In genomic region chr9:136093331-136093986, GRCh38 we compare ENCODE assay signal across 8 cellular contexts. TPM values are rescaled to one million over a fixed set of nuclear protein-coding genes. Genes with fewer than 3 reads are reported as not detected.
A peak's percentile ranks its signal among the peaks of the same experiment; 100 is the strongest.
DNase-seq lines count a peak whose midpoint lies in the region; ATAC-seq and TF ChIP-seq lines count a peak whose summit lies in the region.

No MANE protein-coding gene starts in this region.

- TF ChIP-seq POLR2A in HCT116 (IDR thresholded peaks at IDR 0.05; ENCODE audit: borderline replicate concordance, extremely low read depth, insufficient read depth, insufficient read length), result no peak

- peak overlapping the region; percentile 38 for H3K27ac Mint-ChIP-seq in activated CD8-positive, alpha-beta T cell treated with anti-CD3 and anti-CD28 coated beads for 36 hours

- RAD21 ChIA-PET in HCT116 (lab: Charles Lee; ENCODE audit: low non-redundant PET in 1 of 2, low total read pairs in 2 of 2, uncharacterized antibody in 2 of 2, unreplicated experiment in 2 of 2), result interaction anchor here in 1 of 2 experiments (1.5 kb wide), 1 partner anchor 24 kb away, joined by 4 read pairs; no protein-coding TSS in a partner anchor

- H3K27ac ChIP-seq in HCT116 (ENCODE audit: low read depth, low read length) (peak overlapping the region; percentile 97), left ventricle myocardium inferior (replicated peaks) (peak overlapping the region; percentile 99)

- H3K36me3 ChIP-seq in HCT116 (ENCODE audit: control insufficient read depth in 1 of 2, insufficient read depth in 2 of 2, low read length in 2 of 2) (0 out of 4 replicates have a peak, but pooled peaks cover 0 to 7% of the 10 kb centered on the region in 2 experiments), left ventricle myocardium inferior (peaks cover 5% of the 10 kb centered on the region)

- H3K9ac ChIP-seq in HCT116 (ENCODE audit: low read length), result peak overlapping the region; percentile 84

- H3K4me1 ChIP-seq in HCT116 (ENCODE audit: control insufficient read depth in 1 of 2, insufficient read depth in 2 of 2, low read length in 2 of 2), result peaks cover 34 to 54% of the 10 kb centered on the region in 2 experiments
- H3K4me1 ChIP-seq in left ventricle myocardium inferior, result peaks cover 73% of the 10 kb centered on the region

- DNase-seq in HCT116 (ENCODE audit: low read depth, low spot score), result no peak
- DNase-seq in activated CD8-positive, alpha-beta T cell treated with anti-CD3 and anti-CD28 coated beads for 36 hours, result no peak
- no peak for DNase-seq in left ventricle myocardium inferior
- DNase-seq in skeletal muscle cell (ENCODE audit: low read depth), result no peak
- no peak for DNase-seq in stimulated activated CD4-positive, alpha-beta T cell treated with anti-CD3 and anti-CD28 coated beads, Interleukin-15, amount 100 ng/mL, for 24 hours

- H3K4me2 ChIP-seq in HCT116 (ENCODE audit: low read length), result peak overlapping the region; percentile 99

- H2AFZ ChIP-seq in HCT116 (ENCODE audit: low read depth, low read length, poor library complexity, severe bottlenecking), result no peak overlapping the region

- no peak for TF ChIP-seq RAD21 in HCT116 (IDR thresholded peaks at IDR 0.05; ENCODE audit: low read depth)

- TSS peak; percentile 37 for BruUV-seq in HCT116 (replicated peaks; lab: Mats Ljungman, UMichigan)

- H3K4me1 Mint-ChIP-seq in activated CD8-positive, alpha-beta T cell treated with anti-CD3 and anti-CD28 coated beads for 36 hours (ENCODE audit: low read depth), result peaks cover 9% of the 10 kb centered on the region

- H3K27me3 Mint-ChIP-seq in activated CD8-positive, alpha-beta T cell treated with anti-CD3 and anti-CD28 coated beads for 36 hours, result no peaks in the 10 kb centered on the region

- no peaks in the 10 kb centered on the region for H4K20me1 ChIP-seq in HCT116 (ENCODE audit: insufficient read depth)

- no peaks in the 10 kb centered on the region for H3K9me3 ChIP-seq in HCT116 (ENCODE audit: control insufficient read depth in 1 of 2, insufficient read depth in 1 of 2, low read depth in 1 of 2, low read length in 2 of 2)
- no peaks in the 10 kb centered on the region for H3K9me3 ChIP-seq in left ventricle myocardium inferior (replicated peaks)

- no peaks in the 10 kb centered on the region for H3K36me3 Mint-ChIP-seq in activated CD8-positive, alpha-beta T cell treated with anti-CD3 and anti-CD28 coated beads for 36 hours (ENCODE audit: low read depth)

- no peaks in the 10 kb centered on the region for H3K9me2 ChIP-seq in HCT116 (ENCODE audit: insufficient read depth)

- H3K4me3 ChIP-seq in HCT116 (replicated peaks in 1 of 2; ENCODE audit: low read depth in 1 of 2, low read length in 2 of 2) (peak overlapping the region; percentile 78 to 88), left ventricle myocardium inferior (peak overlapping the region; percentile 95), skeletal muscle cell (ENCODE audit: low read depth, low read length) (peak overlapping the region; percentile 73)

- H3K79me2 ChIP-seq in HCT116 (ENCODE audit: insufficient read depth, low read length), result peaks cover 62% of the 10 kb centered on the region

- intact Hi-C loops in HCT116 (cut with micrococcal nuclease) (no loop called here), left ventricle myocardium inferior (cut with micrococcal nuclease) (no loop called here)
- intact Hi-C loops in activated CD8-positive, alpha-beta T cell treated with anti-CD3 and anti-CD28 coated beads for 36 hours (cut with micrococcal nuclease), result no loop called here

- CTCF ChIA-PET in HCT116 (lab: Charles Lee), result interaction anchor here (1.1 to 1.6 kb wide), 2 partner anchors 26 to 45 kb away, joined by 4 to 5 read pairs; no protein-coding TSS in a partner anchor
- CTCF ChIA-PET in activated CD8-positive, alpha-beta T cell treated with anti-CD3 and anti-CD28 coated beads for 36 hours (lab: Charles Lee), result interaction anchor here (1.0 to 3.6 kb wide), 4 partner anchors 14 to 130 kb away, joined by 3 to 21 read pairs (median 10); no protein-coding TSS in a partner anchor

- H3K9me3 Mint-ChIP-seq in activated CD8-positive, alpha-beta T cell treated with anti-CD3 and anti-CD28 coated beads for 36 hours, result no peaks in the 10 kb centered on the region

- TF ChIP-seq CTCF in HCT116 (IDR thresholded peaks at IDR 0.05 in 2 of 3, conservative IDR thresholded peaks at IDR 0.05 in 1 of 3; ENCODE audit: borderline replicate concordance in 1 of 3, insufficient read depth in 1 of 3, low read depth in 2 of 3, low read length in 2 of 3) (no peak), left ventricle myocardium inferior (IDR thresholded peaks at IDR 0.05; ENCODE audit: borderline replicate concordance) (no peak)
- no peak for TF ChIP-seq CTCF in activated CD8-positive, alpha-beta T cell treated with anti-CD3 and anti-CD28 coated beads for 36 hours (IDR thresholded peaks at IDR 0.05)

- H3K4me3 Mint-ChIP-seq in activated CD8-positive, alpha-beta T cell treated with anti-CD3 and anti-CD28 coated beads for 36 hours, result peak overlapping the region; percentile 71

- ATAC-seq in HCT116 (peak; percentile 59), HG02885 (IDR thresholded peaks at IDR 0.05; ENCODE audit: poor library complexity, unreplicated experiment) (no peak), HG02852 (IDR thresholded peaks at IDR 0.05; ENCODE audit: unreplicated experiment) (no peak), HG03354 (IDR thresholded peaks at IDR 0.05; ENCODE audit: poor library complexity, severe bottlenecking, unreplicated experiment) (no peak)
- ATAC-seq in activated CD8-positive, alpha-beta T cell treated with anti-CD3 and anti-CD28 coated beads for 36 hours, result no peak

- H3K27me3 ChIP-seq in HCT116 (ENCODE audit: insufficient read depth, low read length) (no peaks in the 10 kb centered on the region), left ventricle myocardium inferior (ENCODE audit: low read depth) (no peaks in the 10 kb centered on the region)

- POLR2A ChIA-PET in HCT116 (lab: Charles Lee), result interaction anchor here (1.3 kb wide), 1 partner anchor 16 kb away, joined by 7 read pairs; no protein-coding TSS in a partner anchor
- POLR2A ChIA-PET in activated CD8-positive, alpha-beta T cell treated with anti-CD3 and anti-CD28 coated beads for 36 hours (lab: Charles Lee), result interaction anchor here (1.0 to 5.8 kb wide), 5 partner anchors 8 to 25 kb away, joined by 3 to 51 read pairs (median 4); no protein-coding TSS in a partner anchor

TF ChIP-seq in HCT116, 20 proteins besides CTCF, POLR2A, EP300 and RAD21:
- TF ChIP-seq ZFX (IDR thresholded peaks at IDR 0.05) (no peak), SP1 (IDR thresholded peaks at IDR 0.05; ENCODE audit: low read depth) (no peak), CEBPB (IDR thresholded peaks at IDR 0.05; ENCODE audit: low read depth) (no peak), EZH2 (IDR thresholded peaks at IDR 0.05) (no peak), POLR2AphosphoS5 (IDR thresholded peaks at IDR 0.05; ENCODE audit: low read depth, low read length) (no peak; the same call in 1 of the 2 replicates), ELF1 (IDR thresholded peaks at IDR 0.05; ENCODE audit: borderline replicate concordance, low read depth) (no peak)
- TF ChIP-seq, protein P1, sequence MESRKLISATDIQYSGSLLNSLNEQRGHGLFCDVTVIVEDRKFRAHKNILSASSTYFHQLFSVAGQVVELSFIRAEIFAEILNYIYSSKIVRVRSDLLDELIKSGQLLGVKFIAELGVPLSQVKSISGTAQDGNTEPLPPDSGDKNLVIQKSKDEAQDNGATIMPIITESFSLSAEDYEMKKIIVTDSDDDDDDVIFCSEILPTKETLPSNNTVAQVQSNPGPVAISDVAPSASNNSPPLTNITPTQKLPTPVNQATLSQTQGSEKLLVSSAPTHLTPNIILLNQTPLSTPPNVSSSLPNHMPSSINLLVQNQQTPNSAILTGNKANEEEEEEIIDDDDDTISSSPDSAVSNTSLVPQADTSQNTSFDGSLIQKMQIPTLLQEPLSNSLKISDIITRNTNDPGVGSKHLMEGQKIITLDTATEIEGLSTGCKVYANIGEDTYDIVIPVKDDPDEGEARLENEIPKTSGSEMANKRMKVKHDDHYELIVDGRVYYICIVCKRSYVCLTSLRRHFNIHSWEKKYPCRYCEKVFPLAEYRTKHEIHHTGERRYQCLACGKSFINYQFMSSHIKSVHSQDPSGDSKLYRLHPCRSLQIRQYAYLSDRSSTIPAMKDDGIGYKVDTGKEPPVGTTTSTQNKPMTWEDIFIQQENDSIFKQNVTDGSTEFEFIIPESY (IDR thresholded peaks at IDR 0.05; ENCODE audit: extremely low read depth, insufficient replicate concordance, low read length), result no peak

RNA-seq across cellular contexts. Expression of gene NACC2, which starts 1.6 kb away (rescaled TPM):
- 27.8 TPM for total RNA-seq in HCT116 (2021; ENCODE audit: unreplicated experiment)
- 11.2 and 11.3 TPM in 2 replicates for polyA plus RNA-seq in HCT116 (2012)
- total RNA-seq in activated CD8-positive, alpha-beta T cell treated with anti-CD3 and anti-CD28 coated beads for 36 hours, result 1 to 10 TPM; 6.0 to 6.2 TPM
- total RNA-seq in left ventricle myocardium inferior, result 29.5 TPM

RNA-seq across cellular contexts. Expression of gene TMEM250, which starts 25.2 kb away (rescaled TPM):
- total RNA-seq in HCT116 (2021; ENCODE audit: unreplicated experiment) (37.5 TPM), left ventricle myocardium inferior (15.1 TPM)
- polyA plus RNA-seq in HCT116 (2012), result 22.1 and 22.3 TPM in 2 replicates
- total RNA-seq in activated CD8-positive, alpha-beta T cell treated with anti-CD3 and anti-CD28 coated beads for 36 hours, result 10 to 100 TPM; 24.4 to 25.9 TPM
